25 cellular contexts compared by ENCODE assay signal in the genomic region with DNA sequence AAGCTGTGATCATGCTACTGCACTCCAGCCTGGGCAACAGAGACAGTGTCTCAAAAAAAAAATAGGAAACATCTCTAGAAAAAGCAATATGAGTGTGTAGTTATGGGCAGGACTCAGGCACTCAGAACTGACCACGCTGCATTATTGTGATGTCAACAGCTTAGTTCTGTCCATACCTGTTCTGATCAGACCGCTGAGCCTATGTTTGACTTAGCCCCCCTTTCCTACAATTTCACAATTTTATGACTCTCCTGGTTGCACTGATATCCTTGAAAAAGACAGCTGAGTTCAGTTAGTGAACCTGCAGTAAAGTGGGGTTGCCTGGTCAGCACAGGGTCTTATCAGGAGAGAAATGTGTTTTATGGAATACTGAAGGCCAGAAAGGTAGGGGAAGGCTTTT.
"Had no signal": no experiment of that assay in that cellular context is flagged by ENCODE, and none has a peak within 500 bp of the region (broad histone marks: within the 10 kb centered on the region; RNA-seq: fewer than 3 reads in every experiment).

No MANE protein-coding gene starts in this region.

- H3K9me3 ChIP-seq: gastrocnemius medialis, neutrophil, pancreas, right lobe of liver, suprapubic skin, transverse colon, upper lobe of right lung, uterus had no signal

- H3K27ac ChIP-seq: epithelial cell of prostate, gastrocnemius medialis, neutrophil, pancreas, right lobe of liver, suprapubic skin, transverse colon, upper lobe of right lung, uterus had no signal

- H3K27ac Mint-ChIP-seq: effector memory CD8-positive, alpha-beta T cell; natural killer cell; stimulated activated naive CD8-positive, alpha-beta T cell treated with anti-CD3 and anti-CD28 coated beads, Interleukin-15, amount 100 ng/mL, for 72 hours had no signal

- H3K4me1 ChIP-seq: gastrocnemius medialis, right lobe of liver, suprapubic skin, upper lobe of right lung, uterus had no signal

- H3K4me3 Mint-ChIP-seq: effector memory CD8-positive, alpha-beta T cell; natural killer cell; stimulated activated naive CD8-positive, alpha-beta T cell treated with anti-CD3 and anti-CD28 coated beads, Interleukin-15, amount 100 ng/mL, for 72 hours had no signal

- H3K27me3 ChIP-seq: gastrocnemius medialis, neutrophil, pancreas, suprapubic skin, transverse colon, upper lobe of right lung, uterus had no signal

- H3K4me1 Mint-ChIP-seq: natural killer cell had no signal

- H3K36me3 ChIP-seq: gastrocnemius medialis, neutrophil, pancreas, right lobe of liver, suprapubic skin, transverse colon, upper lobe of right lung, uterus had no signal

- H3K36me3 Mint-ChIP-seq: natural killer cell had no signal

- H3K27me3 Mint-ChIP-seq: effector memory CD8-positive, alpha-beta T cell had no signal

- ATAC-seq: effector memory CD8-positive, alpha-beta T cell; esophagus mucosa; gastrocnemius medialis; left lobe of liver; natural killer cell; pancreas; right lobe of liver; stimulated activated naive CD8-positive, alpha-beta T cell treated with anti-CD3 and anti-CD28 coated beads, Interleukin-15, amount 100 ng/mL, for 72 hours; upper lobe of right lung had no signal

- DNase-seq: cortex of kidney; effector memory CD8-positive, alpha-beta T cell; foreskin fibroblast; gastrocnemius medialis; head of caudate nucleus; kidney; mesendoderm; natural killer cell; pancreas; right lobe of liver; small intestine; stimulated activated CD4-positive, alpha-beta T cell treated with anti-CD3 and anti-CD28 coated beads, Interleukin-12 subunit alpha, Interleukin-12 subunit beta, amount 100 ng/mL, for 4 hours; stimulated activated CD4-positive, alpha-beta T cell treated with anti-CD3 and anti-CD28 coated beads, Interleukin-1b, Interleukin-23, amount 100 ng/mL, for 48 hours; stimulated activated CD4-positive, alpha-beta T cell treated with anti-CD3 and anti-CD28 coated beads, Interleukin-4, amount 100 ng/mL, for 1 hour; stimulated activated CD8-positive, alpha-beta memory T cell treated with anti-CD3 and anti-CD28 coated beads, Interleukin-4, amount 100 ng/mL, for 48 hours; stimulated activated naive CD4-positive, alpha-beta T cell; stimulated activated naive CD8-positive, alpha-beta T cell treated with anti-CD3 and anti-CD28 coated beads, Interleukin-15, amount 100 ng/mL, for 72 hours; transverse colon; upper lobe of right lung; uterus had no signal

- H3K4me3 ChIP-seq: gastrocnemius medialis, pancreas, right lobe of liver, suprapubic skin, transverse colon, upper lobe of right lung, uterus had no signal

- H3K9me3 Mint-ChIP-seq: effector memory CD8-positive, alpha-beta T cell; natural killer cell; stimulated activated naive CD8-positive, alpha-beta T cell treated with anti-CD3 and anti-CD28 coated beads, Interleukin-15, amount 100 ng/mL, for 72 hours had no signal
